22 cellular contexts compared by ENCODE assay signal in genomic region chr22:31919730-31920129, GRCh38.
"Had no signal": no experiment of that assay in that cellular context is flagged by ENCODE, and none has a peak within 500 bp of the region (broad histone marks: within the 10 kb centered on the region; RNA-seq: fewer than 3 reads in every experiment).

No MANE protein-coding gene starts in this region.

- H3K4me3 Mint-ChIP-seq: endodermal cell; naive thymus-derived CD4-positive, alpha-beta T cell; nephron; neural progenitor cell; stimulated activated memory B cell treated with anti-CD40 and anti-IgM and Interleukin-4, amounts not matched to agents 10 μg/mL and 1 μg/mL and 100 μg/mL, for 72 hours had no signal

- H3K27ac ChIP-seq: epithelial cell of prostate, gastrocnemius medialis, neural progenitor cell, prostate gland, right atrium auricular region, sigmoid colon, suprapubic skin, thyroid gland, vagina had no signal

- H3K9me3 Mint-ChIP-seq: endodermal cell; naive thymus-derived CD4-positive, alpha-beta T cell; nephron; neural progenitor cell; stimulated activated memory B cell treated with anti-CD40 and anti-IgM and Interleukin-4, amounts not matched to agents 10 μg/mL and 1 μg/mL and 100 μg/mL, for 72 hours had no signal

- DNase-seq: cortex of kidney; effector CD8-positive, alpha-beta T cell; endodermal cell; foreskin fibroblast; gastrocnemius medialis; mesenchymal stem cell; midbrain; naive thymus-derived CD4-positive, alpha-beta T cell; sigmoid colon; stimulated activated CD4-positive, alpha-beta T cell treated with anti-CD3 and anti-CD28 coated beads, Interleukin-4, amount 100 ng/mL, for 4 hours; stimulated activated naive CD8-positive, alpha-beta T cell treated with anti-CD3 and anti-CD28 coated beads, Interleukin-15, Interleukin-2, amounts not matched to agents 100 U/mL and 50 U/mL, for 24 hours; thyroid gland; trophoblast cell had no signal

- H3K36me3 Mint-ChIP-seq: naive thymus-derived CD4-positive, alpha-beta T cell; neural progenitor cell; stimulated activated memory B cell treated with anti-CD40 and anti-IgM and Interleukin-4, amounts not matched to agents 10 μg/mL and 1 μg/mL and 100 μg/mL, for 72 hours had no signal

- H3K4me3 ChIP-seq: gastrocnemius medialis, neural progenitor cell, prostate gland, right atrium auricular region, sigmoid colon, suprapubic skin, thyroid gland, vagina had no signal

- H3K4me2 ChIP-seq: neural progenitor cell had no signal

- H3K9me3 ChIP-seq: gastrocnemius medialis, prostate gland, right atrium auricular region, sigmoid colon, suprapubic skin, thyroid gland, vagina had no signal

- H3K27me3 ChIP-seq: gastrocnemius medialis, neural progenitor cell, right atrium auricular region, sigmoid colon, suprapubic skin, thyroid gland, vagina had no signal

- H3K4me1 ChIP-seq: neural progenitor cell, prostate gland, right atrium auricular region, sigmoid colon, suprapubic skin, thyroid gland, vagina had no signal

- H2AFZ ChIP-seq: neural progenitor cell had no signal

- FAIRE-seq: keratinocyte had no signal

- H3K27ac Mint-ChIP-seq: endodermal cell; naive thymus-derived CD4-positive, alpha-beta T cell; nephron; stimulated activated memory B cell treated with anti-CD40 and anti-IgM and Interleukin-4, amounts not matched to agents 10 μg/mL and 1 μg/mL and 100 μg/mL, for 72 hours had no signal

- ATAC-seq: gastrocnemius medialis; naive thymus-derived CD4-positive, alpha-beta T cell; stimulated activated memory B cell treated with anti-CD40 and anti-IgM and Interleukin-4, amounts not matched to agents 10 μg/mL and 1 μg/mL and 100 μg/mL, for 72 hours; stimulated activated naive CD8-positive, alpha-beta T cell treated with anti-CD3 and anti-CD28 coated beads, Interleukin-15, Interleukin-2, amounts not matched to agents 100 U/mL and 50 U/mL, for 24 hours had no signal

- H3K9ac ChIP-seq: neural progenitor cell had no signal

- H3K27me3 Mint-ChIP-seq: stimulated activated memory B cell treated with anti-CD40 and anti-IgM and Interleukin-4, amounts not matched to agents 10 μg/mL and 1 μg/mL and 100 μg/mL, for 72 hours had no signal

- H3K36me3 ChIP-seq: gastrocnemius medialis, neural progenitor cell, prostate gland, right atrium auricular region, sigmoid colon, suprapubic skin, thyroid gland, vagina had no signal
